8 cellular contexts compared by ENCODE assay signal in genomic region chr10:112183329-112184051, GRCh38. TPM values are rescaled to one million over a fixed set of nuclear protein-coding genes. Genes with fewer than 3 reads are reported as not detected.
DNase-seq lines count a peak whose midpoint lies in the region; ATAC-seq lines count a peak whose summit lies in the region.

A gene with protein sequence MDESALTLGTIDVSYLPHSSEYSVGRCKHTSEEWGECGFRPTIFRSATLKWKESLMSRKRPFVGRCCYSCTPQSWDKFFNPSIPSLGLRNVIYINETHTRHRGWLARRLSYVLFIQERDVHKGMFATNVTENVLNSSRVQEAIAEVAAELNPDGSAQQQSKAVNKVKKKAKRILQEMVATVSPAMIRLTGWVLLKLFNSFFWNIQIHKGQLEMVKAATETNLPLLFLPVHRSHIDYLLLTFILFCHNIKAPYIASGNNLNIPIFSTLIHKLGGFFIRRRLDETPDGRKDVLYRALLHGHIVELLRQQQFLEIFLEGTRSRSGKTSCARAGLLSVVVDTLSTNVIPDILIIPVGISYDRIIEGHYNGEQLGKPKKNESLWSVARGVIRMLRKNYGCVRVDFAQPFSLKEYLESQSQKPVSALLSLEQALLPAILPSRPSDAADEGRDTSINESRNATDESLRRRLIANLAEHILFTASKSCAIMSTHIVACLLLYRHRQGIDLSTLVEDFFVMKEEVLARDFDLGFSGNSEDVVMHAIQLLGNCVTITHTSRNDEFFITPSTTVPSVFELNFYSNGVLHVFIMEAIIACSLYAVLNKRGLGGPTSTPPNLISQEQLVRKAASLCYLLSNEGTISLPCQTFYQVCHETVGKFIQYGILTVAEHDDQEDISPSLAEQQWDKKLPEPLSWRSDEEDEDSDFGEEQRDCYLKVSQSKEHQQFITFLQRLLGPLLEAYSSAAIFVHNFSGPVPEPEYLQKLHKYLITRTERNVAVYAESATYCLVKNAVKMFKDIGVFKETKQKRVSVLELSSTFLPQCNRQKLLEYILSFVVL (minus strand): TSS chr10:112183765. CDS start chr10:112181784, 1,981 bp downstream.

- peak; percentile 97 for ATAC-seq in GM19468 (IDR thresholded peaks at IDR 0.05; ENCODE audit: extremely low read depth, unreplicated experiment)

- H3K9me3 ChIP-seq in NT2/D1 (ENCODE audit: insufficient read depth, low read length) (no peaks in the 10 kb centered on the region), mononuclear cell (ENCODE audit: low read depth, low read length) (peaks cover 6% of the 10 kb centered on the region)

- H3K36me3 ChIP-seq in NT2/D1 (ENCODE audit: insufficient read depth, insufficient read length, low read length), result peaks cover 30% of the 10 kb centered on the region

- H3K27me3 ChIP-seq in NT2/D1 (ENCODE audit: insufficient read depth, insufficient read length) (no peaks in the 10 kb centered on the region), mononuclear cell (ENCODE audit: insufficient read depth, low read length) (no peaks in the 10 kb centered on the region)

- peak within 1 kb of the TSS; percentile 81 for H3K9ac ChIP-seq in NT2/D1 (ENCODE audit: insufficient read length, low read depth)

- no peaks in the 10 kb centered on the region for H3K4me1 ChIP-seq in NT2/D1 (ENCODE audit: insufficient read depth, insufficient read length)
- H3K4me1 ChIP-seq in mononuclear cell (ENCODE audit: insufficient read depth, low read length), result peaks cover 14% of the 10 kb centered on the region

- H3K4me3 ChIP-seq in NT2/D1 (ENCODE audit: insufficient read length, low read depth) (peak within 1 kb of the TSS; percentile 76), mononuclear cell (ENCODE audit: low read length) (peak within 1 kb of the TSS; percentile 76)

- DNase-seq in COLO829 (ENCODE audit: low spot score), result peak; percentile 66
- peak; percentile 38 for DNase-seq in HS-27A (ENCODE audit: low read depth)
- DNase-seq in NT2/D1 (ENCODE audit: low read depth, low spot score), result peak; percentile 75
- peak; percentile 100 for DNase-seq in activated CD8-positive, alpha-beta memory T cell treated with anti-CD3 and anti-CD28 coated beads, Interleukin-2, amount 50 U/mL, for 48 hours
- peak; percentile 72 for DNase-seq in epidermal melanocyte (ENCODE audit: insufficient read length, low spot score)
- DNase-seq in stimulated activated CD8-positive, alpha-beta memory T cell treated with anti-CD3 and anti-CD28 coated beads, Interleukin-2, amount 100 ng/mL, for 48 hours (ENCODE audit: low read depth in 2 of 2), result peak; percentile 96 to 98

RNA-seq across cellular contexts. Expression of the gene that starts here (rescaled TPM):
- total RNA-seq in mononuclear cell, result 3.5 TPM

Comparison
In these comparisons a context has a peak if more than half of its experiments do, and no peak if none do; other contexts are left out.
1. Peak in every context shown above with its lines: DNase-seq, ATAC-seq and H3K4me3 ChIP-seq.
2. DNase-seq: peak in every context shown above with its lines; median percentile 100 in activated CD8-positive, alpha-beta memory T cell treated with anti-CD3 and anti-CD28 coated beads, Interleukin-2, amount 50 U/mL, for 48 hours; 97 in stimulated activated CD8-positive, alpha-beta memory T cell treated with anti-CD3 and anti-CD28 coated beads, Interleukin-2, amount 100 ng/mL, for 48 hours; 75 in NT2/D1; 72 in epidermal melanocyte; 66 in COLO829; 38 in HS-27A.